In genomic region chr12:57744194-57744776, GRCh38 we compare ENCODE assay signal across 8 cellular contexts. TPM values are rescaled to one million over a fixed set of nuclear protein-coding genes. Genes with fewer than 3 reads are reported as not detected.
DNase-seq lines count a peak whose midpoint lies in the region; ATAC-seq and TF ChIP-seq lines count a peak whose summit lies in the region.

No MANE protein-coding gene starts in this region.

- DNase-seq in GM13977 (ENCODE audit: low spot score) = peak; percentile 75
- DNase-seq in H4 (ENCODE audit: low spot score) = peak; percentile 67
- peak; percentile 60 for DNase-seq in MG63
- peak; percentile 91 for DNase-seq in activated CD8-positive, alpha-beta memory T cell treated with anti-CD3 and anti-CD28 coated beads for 24 hours
- DNase-seq in neural crest cell (ENCODE audit: low read depth, low spot score) = peak; percentile 58
- DNase-seq in thyroid gland = peak; percentile 61 to 65
- no peak for DNase-seq in HT-29 (ENCODE audit: low spot score)

- peak overlapping the region; percentile 94 for H3K4me3 ChIP-seq in MG63
- H3K4me3 ChIP-seq in thyroid gland (replicated peaks in 1 of 3) = peak overlapping the region in 2 of 3 donors; percentile 34 to 88

- H3K27ac ChIP-seq in thyroid gland = peak overlapping the region; percentile 94 to 96 (median 95)

- 8 to 38% methylated on average over 5 to 21 of the region's 21 CpGs for WGBS in thyroid gland, 2 donors

- ATAC-seq in esophagus mucosa = peak; percentile 76

- intact Hi-C loops in thyroid gland (cut with DNase I) = no loop called here

- H3K27ac Mint-ChIP-seq in neural crest cell (ENCODE audit: unreplicated experiment) = peak overlapping the region; percentile 93

- no peak for TF ChIP-seq CTCF in GM13977 (IDR thresholded peaks at IDR 0.05; ENCODE audit: extremely low read depth, insufficient read depth, missing control alignments)
- no peak for TF ChIP-seq CTCF in neural crest cell (conservative IDR thresholded peaks at IDR 0.05)
- no peak for TF ChIP-seq CTCF in thyroid gland (IDR thresholded peaks at IDR 0.05)

- H3K36me3 Mint-ChIP-seq in neural crest cell (ENCODE audit: low read depth) = peaks cover 14% of the 10 kb centered on the region

- H3K4me3 Mint-ChIP-seq in neural crest cell = peak overlapping the region; percentile 95

- in situ Hi-C loops in GM13977 (cut with MboI; ENCODE audit: low pct_unique_long_range_greater_than_20kb, low sequenced_read_pairs, unreplicated experiment) = no loop called here

- peaks cover 25% of the 10 kb centered on the region for H3K4me1 Mint-ChIP-seq in neural crest cell

- peaks cover 58% of the 10 kb centered on the region for H3K27me3 Mint-ChIP-seq in neural crest cell (ENCODE audit: low read depth)

- H3K9me3 ChIP-seq in MG63 = no peaks in the 10 kb centered on the region
- no peaks in the 10 kb centered on the region for H3K9me3 ChIP-seq in thyroid gland

- peaks cover 0 to 10% of the 10 kb centered on the region in 2 donors for H3K4me1 ChIP-seq in thyroid gland

- TF ChIP-seq POLR2A in thyroid gland (IDR thresholded peaks at IDR 0.05) = no peak

- H3K36me3 ChIP-seq in MG63 (peaks cover 26% of the 10 kb centered on the region), thyroid gland (peaks cover 25 to 26% of the 10 kb centered on the region in 2 donors)

- H3K27me3 ChIP-seq in MG63 (peaks cover 6% of the 10 kb centered on the region), thyroid gland (peaks cover 3% of the 10 kb centered on the region)

- no peaks in the 10 kb centered on the region for H3K9me3 Mint-ChIP-seq in neural crest cell

RNA-seq across cellular contexts. Expression of gene TSPAN31, which starts 0.6 kb away (rescaled TPM):
- 64.1 and 76.5 TPM in 2 replicates for total RNA-seq in H4 (2014; rRNA removed; shearing (Covaris generic))
- 21.2 and 24.3 TPM in 2 replicates for total RNA-seq in MG63 (2014; rRNA removed; shearing (Covaris generic); ENCODE audit: low replicate concordance)
- total RNA-seq in esophagus mucosa (22.6 TPM), neural crest cell (23.5 and 26.9 TPM in 2 replicates), thyroid gland (100 to 1,000 TPM; 110 to 166 (median 137) TPM)
- 35.0 and 42.9 TPM in 2 replicates for total RNA-seq in HT-29 (2014; rRNA removed; shearing (Covaris generic))

RNA-seq across cellular contexts. Expression of gene AGAP2, which starts 5.7 kb away (rescaled TPM):
- total RNA-seq in H4 (2014; rRNA removed; shearing (Covaris generic)) = 0.99 and 2.4 TPM in 2 replicates
- total RNA-seq in MG63 (2014; rRNA removed; shearing (Covaris generic); ENCODE audit: low replicate concordance) = not detected in 2 replicates
- total RNA-seq in esophagus mucosa (0.64 TPM), neural crest cell (3.9 and 4.1 TPM in 2 replicates), thyroid gland (1 to 10 TPM in 1 of 4 donors, under 1 TPM in 3; 0.45 to 1.3 (median 0.80) TPM)
- total RNA-seq in HT-29 (2014; rRNA removed; shearing (Covaris generic)) = 1.9 and 4.0 TPM in 2 replicates

RNA-seq across cellular contexts. Expression of gene CDK4, which starts 7.8 kb away (rescaled TPM):
- 298 and 323 TPM in 2 replicates for total RNA-seq in H4 (2014; rRNA removed; shearing (Covaris generic))
- 457 and 516 TPM in 2 replicates for total RNA-seq in MG63 (2014; rRNA removed; shearing (Covaris generic); ENCODE audit: low replicate concordance)
- total RNA-seq in esophagus mucosa (62.3 TPM), neural crest cell (332 and 333 TPM in 2 replicates), thyroid gland (100 to 1,000 TPM in 3 of 4 donors, 10 to 100 TPM in 1; 95.2 to 137 (median 113) TPM)
- 310 and 345 TPM in 2 replicates for total RNA-seq in HT-29 (2014; rRNA removed; shearing (Covaris generic))

RNA-seq across cellular contexts. Expression of gene MARCHF9, which starts 10.6 kb away (rescaled TPM):
- total RNA-seq in H4 (2014; rRNA removed; shearing (Covaris generic)) = 5.5 and 7.3 TPM in 2 replicates
- 2.4 and 4.9 TPM in 2 replicates for total RNA-seq in MG63 (2014; rRNA removed; shearing (Covaris generic); ENCODE audit: low replicate concordance)
- total RNA-seq in esophagus mucosa (5.9 TPM), neural crest cell (16.7 and 18.8 TPM in 2 replicates), thyroid gland (10 to 100 TPM; 17.5 to 25.1 (median 21.4) TPM)
- 9.4 and 12.3 TPM in 2 replicates for total RNA-seq in HT-29 (2014; rRNA removed; shearing (Covaris generic))

RNA-seq across cellular contexts. Expression of gene CYP27B1, which starts 22.6 kb away (rescaled TPM):
- 0.48 TPM in 1 of 2 replicates, not detected in the other for total RNA-seq in H4 (2014; rRNA removed; shearing (Covaris generic))
- not detected in 2 replicates for total RNA-seq in MG63 (2014; rRNA removed; shearing (Covaris generic); ENCODE audit: low replicate concordance)
- total RNA-seq in esophagus mucosa (1.6 TPM), neural crest cell (3.2 and 4.2 TPM in 2 replicates), thyroid gland (10 to 100 TPM in 2 of 4 donors, 1 to 10 TPM in 2; 2.7 to 13.0 (median 10.0) TPM)
- 7.0 and 11.0 TPM in 2 replicates for total RNA-seq in HT-29 (2014; rRNA removed; shearing (Covaris generic))
